In genomic region chr15:70182858-70183695, GRCh38 we compare ENCODE assay signal across 15 cellular contexts.
DNase-seq lines count a peak whose midpoint lies in the region; ATAC-seq and TF ChIP-seq lines count a peak whose summit lies in the region.
"Had no signal": no experiment of that assay in that cellular context is flagged by ENCODE, and none has a peak within 500 bp of the region (broad histone marks: within the 10 kb centered on the region; RNA-seq: fewer than 3 reads in every experiment).

No MANE protein-coding gene starts in this region.

- no peak for ATAC-seq in HG03571 (IDR thresholded peaks at IDR 0.05; ENCODE audit: unreplicated experiment)
- no peak for ATAC-seq in activated T-helper 17 cell treated with anti-CD3 and anti-CD28 coated beads, Interleukin-2, amount 50 U/mL, for 72 hours (replicated peaks)

- DNase-seq in HFFc6 (no peak), UCSD-AML1 (lab: John Stamatoyannopoulos, UW; ENCODE audit: unreplicated experiment) (peak; percentile 27), kidney epithelial cell (ENCODE audit: low read depth) (no peak), SIG-M5 treated with dmso at 0.1 percent for 504 hours (lab: John Stamatoyannopoulos, UW; ENCODE audit: unreplicated experiment) (no peak), RWPE1 (ENCODE audit: low spot score) (no peak)
- DNase-seq: activated CD4-positive, alpha-beta T cell treated with anti-CD3 and anti-CD28 coated beads, Interleukin-2, amount 50 U/mL, for 48 hours; C1 segment of cervical spinal cord; kidney; NCI-H1436; NCI-H446 had no signal

- H3K27ac Mint-ChIP-seq in HFFc6, result no peak overlapping the region
- H3K27ac Mint-ChIP-seq in activated T-helper 17 cell treated with anti-CD3 and anti-CD28 coated beads, Interleukin-2, amount 50 U/mL, for 72 hours, result no peak overlapping the region
- H3K27ac Mint-ChIP-seq: neural progenitor cell had no signal

- no peak overlapping the region for H3K4me3 Mint-ChIP-seq in HFFc6
- no peak overlapping the region for H3K4me3 Mint-ChIP-seq in activated T-helper 17 cell treated with anti-CD3 and anti-CD28 coated beads, Interleukin-2, amount 50 U/mL, for 72 hours
- H3K4me3 Mint-ChIP-seq: neural progenitor cell had no signal

- POLR2A ChIA-PET in RWPE1 (lab: Yijun Ruan, JAX; ENCODE audit: low non-redundant PET), result no interaction called here

- CTCF ChIA-PET in RWPE1 (lab: Yijun Ruan, JAX), result interaction anchor here (0.7 to 1.6 kb wide), 2 partner anchors 84 to 230 kb away, joined by 3 to 5 read pairs; no protein-coding TSS in a partner anchor

- peaks cover 13 to 28% (median 22%) of the 10 kb centered on the region in 10 experiments for H3K4me1 ChIP-seq in BLaER1 treated with 17β-estradiol and CSF1 and Interleukin-3, amounts not matched to agents 10 nM and 100 nM

- peak overlapping the region in 9 of 11 experiments; percentile 18 to 59 (median 36); a peak in 14 of 22 replicates for H3K4me2 ChIP-seq in BLaER1 treated with 17β-estradiol and CSF1 and Interleukin-3, amounts not matched to agents 10 nM and 100 nM
- H3K4me2 ChIP-seq: neural progenitor cell had no signal

- no peaks in the 10 kb centered on the region for H3K36me3 ChIP-seq in BLaER1 treated with 17β-estradiol and CSF1 and Interleukin-3, amounts not matched to agents 10 nM and 100 nM
- no peaks in the 10 kb centered on the region for H3K36me3 ChIP-seq in kidney epithelial cell (ENCODE audit: control insufficient read depth, insufficient read depth, low read length)
- H3K36me3 ChIP-seq: neural progenitor cell had no signal

- H3K27me3 ChIP-seq in BLaER1 treated with 17β-estradiol and CSF1 and Interleukin-3, amounts not matched to agents 10 nM and 100 nM, result no peaks in the 10 kb centered on the region
- no peaks in the 10 kb centered on the region for H3K27me3 ChIP-seq in kidney epithelial cell (ENCODE audit: control insufficient read depth, insufficient read depth, low read length)
- H3K27me3 ChIP-seq: neural progenitor cell had no signal

- H3K4me1 Mint-ChIP-seq in HFFc6 (ENCODE audit: low read depth), result no peaks in the 10 kb centered on the region
- H3K4me1 Mint-ChIP-seq in activated T-helper 17 cell treated with anti-CD3 and anti-CD28 coated beads, Interleukin-2, amount 50 U/mL, for 72 hours, result no peaks in the 10 kb centered on the region

- H3K36me3 Mint-ChIP-seq in HFFc6 (ENCODE audit: low read depth), result no peaks in the 10 kb centered on the region
- no peaks in the 10 kb centered on the region for H3K36me3 Mint-ChIP-seq in activated T-helper 17 cell treated with anti-CD3 and anti-CD28 coated beads, Interleukin-2, amount 50 U/mL, for 72 hours (ENCODE audit: low read depth)
- H3K36me3 Mint-ChIP-seq: neural progenitor cell had no signal

- no peak overlapping the region for H3K27ac ChIP-seq in BLaER1 treated with 17β-estradiol and CSF1 and Interleukin-3, amounts not matched to agents 10 nM and 100 nM
- no peak overlapping the region for H3K27ac ChIP-seq in RWPE1
- H3K27ac ChIP-seq: neural progenitor cell, SK-N-MC had no signal

- TF ChIP-seq CTCF in HFFc6 (IDR thresholded peaks at IDR 0.05) (peak; percentile 14; the same call in 1 of the 2 replicates), kidney epithelial cell (IDR thresholded peaks at IDR 0.05; ENCODE audit: insufficient read depth, low read length, poor library complexity, severe bottlenecking) (peak; percentile 7), RWPE1 (conservative IDR thresholded peaks at IDR 0.05; ENCODE audit: low read depth) (no peak)

- H4K20me1 ChIP-seq in BLaER1 treated with 17β-estradiol and CSF1 and Interleukin-3, amounts not matched to agents 10 nM and 100 nM, result no peaks in the 10 kb centered on the region; a peak in 1 of 22 replicates

- H3K9me3 ChIP-seq in BLaER1 treated with 17β-estradiol and CSF1 and Interleukin-3, amounts not matched to agents 10 nM and 100 nM (replicated peaks in 1 of 11), result no peaks in the 10 kb centered on the region

- H3K9me3 Mint-ChIP-seq in HFFc6, result no peaks in the 10 kb centered on the region
- no peaks in the 10 kb centered on the region for H3K9me3 Mint-ChIP-seq in activated T-helper 17 cell treated with anti-CD3 and anti-CD28 coated beads, Interleukin-2, amount 50 U/mL, for 72 hours
- H3K9me3 Mint-ChIP-seq: neural progenitor cell had no signal

- no peak overlapping the region for H3K4me3 ChIP-seq in BLaER1 treated with 17β-estradiol and CSF1 and Interleukin-3, amounts not matched to agents 10 nM and 100 nM
- H3K4me3 ChIP-seq in kidney epithelial cell (ENCODE audit: low read depth, low read length), result no peak overlapping the region
- H3K4me3 ChIP-seq: neural progenitor cell, SK-N-MC had no signal

- H3K27me3 Mint-ChIP-seq in HFFc6 (ENCODE audit: insufficient read depth), result peaks cover 43% of the 10 kb centered on the region
- H3K27me3 Mint-ChIP-seq in activated T-helper 17 cell treated with anti-CD3 and anti-CD28 coated beads, Interleukin-2, amount 50 U/mL, for 72 hours, result peaks cover 6% of the 10 kb centered on the region

- H3K9ac ChIP-seq in BLaER1 treated with 17β-estradiol and CSF1 and Interleukin-3, amounts not matched to agents 10 nM and 100 nM, result no peak overlapping the region
- H3K9ac ChIP-seq: neural progenitor cell had no signal
